8 cellular contexts compared by ENCODE assay signal in the genomic region with DNA sequence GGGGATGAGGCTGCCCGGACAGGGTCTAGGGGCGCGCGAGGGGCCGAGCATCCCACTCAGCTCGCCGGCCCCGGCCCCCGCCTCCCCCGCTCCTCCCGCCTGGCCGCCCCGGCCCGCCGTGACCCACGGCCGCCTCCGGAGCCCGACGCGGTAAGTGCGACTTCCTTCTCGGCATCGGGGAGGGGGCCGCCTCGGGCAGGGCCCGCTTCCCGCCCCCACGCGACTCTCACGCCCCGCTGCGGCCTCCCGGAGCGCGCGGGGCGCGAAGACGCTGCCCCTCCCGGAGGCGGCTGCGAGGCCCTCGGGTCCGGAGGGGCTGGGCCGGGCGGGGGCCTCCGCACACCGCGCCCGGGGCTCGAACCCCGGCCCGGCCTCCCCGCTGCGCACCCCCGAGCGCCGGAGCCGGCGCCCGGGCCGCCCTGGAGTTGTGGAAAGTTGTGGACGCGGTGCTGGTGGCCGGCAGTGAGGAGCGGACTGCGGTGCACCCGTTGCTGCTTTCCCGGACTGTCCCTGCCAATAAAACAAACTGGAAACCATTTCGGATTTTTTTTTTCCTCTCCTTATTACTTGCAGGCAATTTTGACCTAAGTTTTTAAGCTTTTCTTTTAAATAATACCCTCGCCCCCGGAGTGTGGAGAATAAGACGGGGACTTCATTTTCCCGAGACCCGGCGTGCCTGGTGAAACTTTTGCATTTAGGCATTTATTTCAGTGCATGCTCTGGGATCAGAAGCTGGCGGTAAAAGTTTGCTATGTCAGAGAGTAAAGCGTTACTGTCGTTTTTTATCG. TPM values are rescaled to one million over a fixed set of nuclear protein-coding genes. Genes with fewer than 3 reads are reported as not detected.
DNase-seq lines count a peak whose midpoint lies in the region; ATAC-seq and TF ChIP-seq lines count a peak whose summit lies in the region.

No MANE protein-coding gene starts in this region.

- H3K27me3 ChIP-seq in lung (ENCODE audit: control insufficient read depth, insufficient read depth) (no peaks in the 10 kb centered on the region), suprapubic skin (no peaks in the 10 kb centered on the region)

- no peaks in the 10 kb centered on the region for H3K9me3 Mint-ChIP-seq in T-helper 1 cell treated with Interleukin-12 subunit alpha and Interleukin-12 subunit beta and Interleukin-4 antibody, amounts not matched to agents 30 μg/mL and 1 μg/mL, for 36 hours

- intact Hi-C loops in Right ventricle myocardium inferior (cut with DNase I) (loop anchor here (10.0 kb wide), 1 partner anchor 140 kb away; no protein-coding TSS in a partner anchor), cardiac septum (cut with DNase I) (no loop called here)

- TF ChIP-seq POLR2A in suprapubic skin (IDR thresholded peaks at IDR 0.05) = no peak

- peaks cover 53% of the 10 kb centered on the region for H3K4me1 Mint-ChIP-seq in T-helper 1 cell treated with Interleukin-12 subunit alpha and Interleukin-12 subunit beta and Interleukin-4 antibody, amounts not matched to agents 30 μg/mL and 1 μg/mL, for 36 hours (ENCODE audit: low read depth)

- no peaks in the 10 kb centered on the region for H3K36me3 ChIP-seq in lung (ENCODE audit: control insufficient read depth in 2 of 2, insufficient read depth in 2 of 2, low read length in 2 of 2)
- no peaks in the 10 kb centered on the region for H3K36me3 ChIP-seq in suprapubic skin

- peak overlapping the region; percentile 84 to 85 for H3K27ac ChIP-seq in lung (ENCODE audit: low read depth in 1 of 2, low read length in 1 of 2)
- peak overlapping the region; percentile 95 for H3K27ac ChIP-seq in suprapubic skin

- TF ChIP-seq CTCF in lung (IDR thresholded peaks at IDR 0.05; ENCODE audit: control extremely low read depth, extremely low read depth) (no peak), suprapubic skin (IDR thresholded peaks at IDR 0.05) (no peak)

- H3K4me3 ChIP-seq in lung = peak overlapping the region; percentile 76
- H3K4me3 ChIP-seq in suprapubic skin = peak overlapping the region; percentile 98

- peak overlapping the region; percentile 95 for H3K27ac Mint-ChIP-seq in T-helper 1 cell treated with Interleukin-12 subunit alpha and Interleukin-12 subunit beta and Interleukin-4 antibody, amounts not matched to agents 30 μg/mL and 1 μg/mL, for 36 hours

- no peak for TF ChIP-seq EP300 in suprapubic skin (IDR thresholded peaks at IDR 0.05)

- H3K4me1 ChIP-seq in lung (ENCODE audit: control insufficient read depth in 2 of 2, insufficient read depth in 2 of 2, low read length in 2 of 2) (peaks cover 5% of the 10 kb centered on the region in 2 donors), suprapubic skin (peaks cover 22% of the 10 kb centered on the region)

- peak; percentile 27 for ATAC-seq in Right ventricle myocardium inferior
- peak; percentile 32 for ATAC-seq in HG03045 (IDR thresholded peaks at IDR 0.05; ENCODE audit: unreplicated experiment)
- ATAC-seq in lung (ENCODE audit: insufficient read depth, low FRiP score) = peak; percentile 7

- no peaks in the 10 kb centered on the region for H3K27me3 Mint-ChIP-seq in T-helper 1 cell treated with Interleukin-12 subunit alpha and Interleukin-12 subunit beta and Interleukin-4 antibody, amounts not matched to agents 30 μg/mL and 1 μg/mL, for 36 hours (ENCODE audit: low read depth)

- H3K36me3 Mint-ChIP-seq in T-helper 1 cell treated with Interleukin-12 subunit alpha and Interleukin-12 subunit beta and Interleukin-4 antibody, amounts not matched to agents 30 μg/mL and 1 μg/mL, for 36 hours (ENCODE audit: low read depth) = peaks cover 15% of the 10 kb centered on the region

- WGBS in lung, 2 donors = 1% methylated on average over 48 to 81 of the region's 81 CpGs
- 1% methylated on average over 39 of the region's 81 CpGs for WGBS in suprapubic skin

- H3K9me3 ChIP-seq in lung (ENCODE audit: control insufficient read depth in 2 of 2, insufficient read depth in 1 of 2, low read length in 1 of 2) (no peaks in the 10 kb centered on the region), suprapubic skin (no peaks in the 10 kb centered on the region)

- DNase-seq in Right ventricle myocardium inferior (ENCODE audit: missing footprints) = no peak
- DNase-seq in cardiac septum (ENCODE audit: low spot score) = no peak
- DNase-seq in ecto neural progenitor cell (ENCODE audit: low spot score) = peak; percentile 72
- no peak for DNase-seq in lung (ENCODE audit: low spot score)
- no peak for DNase-seq in suprapubic skin (ENCODE audit: low spot score in 2 of 2)
- DNase-seq in dedifferentiated amniotic fluid mesenchymal stem cell (ENCODE audit: extremely low spot score) = no peak

- peak overlapping the region; percentile 96 for H3K4me3 Mint-ChIP-seq in T-helper 1 cell treated with Interleukin-12 subunit alpha and Interleukin-12 subunit beta and Interleukin-4 antibody, amounts not matched to agents 30 μg/mL and 1 μg/mL, for 36 hours

RNA-seq across cellular contexts. Expression of a gene that starts 12.9 kb away (rescaled TPM):
- total RNA-seq in Right ventricle myocardium inferior = not detected
- not detected for total RNA-seq in cardiac septum
- total RNA-seq in lung = 1 to 10 TPM in 1 of 2 donors, under 1 TPM in 1; 0.95 to 3.5 TPM
- 1 to 10 TPM; 1.1 to 1.3 TPM for polyA plus RNA-seq in lung
- total RNA-seq in suprapubic skin = not detected

RNA-seq across cellular contexts. Expression of a gene that starts 16.9 kb away (rescaled TPM):
- total RNA-seq in Right ventricle myocardium inferior (15.4 TPM), cardiac septum (15.0 TPM), lung (10 to 100 TPM; 33.4 to 56.2 TPM), suprapubic skin (10 to 100 TPM in 1 of 4 donors, 1 to 10 TPM in 3; 5.1 to 13.2 (median 8.3) TPM)
- 10 to 100 TPM in 1 of 2 donors, 1 to 10 TPM in 1; 8.6 to 32.2 TPM for polyA plus RNA-seq in lung
